9 cellular contexts compared by ENCODE assay signal in the genomic region with DNA sequence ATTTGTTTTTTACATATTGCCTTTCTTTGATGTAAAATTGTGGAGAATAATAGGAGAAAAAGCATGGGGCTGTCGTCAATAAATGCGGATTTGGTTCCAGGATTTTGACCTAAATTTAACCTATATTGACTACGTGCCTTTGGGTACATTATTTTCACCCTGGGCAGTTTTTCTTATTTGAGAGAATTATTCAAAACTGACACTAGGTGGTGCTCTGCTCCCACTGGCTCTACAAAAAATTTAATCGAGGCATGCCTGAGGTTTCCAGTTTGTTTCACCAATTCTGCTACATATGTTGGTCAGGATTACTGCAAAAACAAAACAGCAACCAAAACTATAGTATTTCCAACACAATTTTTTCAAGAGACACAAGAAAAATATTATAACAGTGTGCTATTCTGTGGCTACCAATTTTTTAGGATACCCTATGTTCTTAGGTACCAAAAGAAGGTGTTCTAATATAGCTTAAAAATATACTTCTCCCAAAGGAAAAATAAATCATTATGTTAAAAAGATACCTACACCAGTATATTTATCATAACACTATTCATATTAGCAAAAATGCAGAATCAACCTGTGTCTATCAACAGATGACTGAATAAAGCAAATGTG. TPM values are rescaled to one million over a fixed set of nuclear protein-coding genes. Genes with fewer than 3 reads are reported as not detected.
DNase-seq lines count a peak whose midpoint lies in the region; ATAC-seq, FAIRE-seq and TF ChIP-seq lines count a peak whose summit lies in the region.
"Had no signal": no experiment of that assay in that cellular context is flagged by ENCODE, and none has a peak within 500 bp of the region (broad histone marks: within the 10 kb centered on the region; RNA-seq: fewer than 3 reads in every experiment).

No MANE protein-coding gene starts in this region.

- no peaks in the 10 kb centered on the region for H3K9me1 ChIP-seq in keratinocyte (ENCODE audit: control insufficient read depth, extremely low read depth, insufficient read depth, low read length)

- POLR2A ChIA-PET in activated CD4-positive, alpha-beta T cell treated with anti-CD3 and anti-CD28 coated beads for 36 hours (lab: Charles Lee), result no interaction called here

- dilution Hi-C loops in keratinocyte (cut with MboI; ENCODE audit: extremely low pct_ligation_motif_present, low sequenced_read_pairs), result no loop called here

- H3K27ac ChIP-seq in keratinocyte (ENCODE audit: control insufficient read depth, insufficient read depth, low read length) (no peak overlapping the region), uterus (no peak overlapping the region)

- peak; percentile 25 for DNase-seq in activated CD4-positive, alpha-beta T cell treated with anti-CD3 and anti-CD28 coated beads for 36 hours
- no peak for DNase-seq in activated CD4-positive, alpha-beta T cell treated with anti-CD3 and anti-CD28 coated beads, Interleukin-2, amount 50 U/mL, for 1 hour
- DNase-seq in NCI-H1694 (lab: John Stamatoyannopoulos, UW), result peak; percentile 61
- peak; percentile 35 for DNase-seq in amniotic epithelial cell (ENCODE audit: low read depth)
- DNase-seq in keratinocyte (ENCODE audit: low read depth, low spot score), result no peak
- DNase-seq in uterus, result no peak

- no peak overlapping the region for H3K4me3 Mint-ChIP-seq in activated CD4-positive, alpha-beta T cell treated with anti-CD3 and anti-CD28 coated beads for 36 hours
- H3K4me3 Mint-ChIP-seq: activated naive CD4-positive, alpha-beta T cell treated with anti-CD3 and anti-CD28 coated beads, Interleukin-2, amount 50 U/mL, for 24 hours had no signal

- ATAC-seq in activated CD4-positive, alpha-beta T cell treated with anti-CD3 and anti-CD28 coated beads for 36 hours, result no peak
- ATAC-seq in GM21723 (IDR thresholded peaks at IDR 0.05; ENCODE audit: unreplicated experiment) (peak; percentile 67), HG03196 (IDR thresholded peaks at IDR 0.05; ENCODE audit: unreplicated experiment) (no peak)

- TF ChIP-seq CTCF in keratinocyte (optimal IDR thresholded peaks at IDR 0.05 in 1 of 3, IDR thresholded peaks at IDR 0.05 in 1 of 3, conservative IDR thresholded peaks at IDR 0.05 in 1 of 3; ENCODE audit: extremely low read depth in 1 of 3, insufficient read depth in 2 of 3, low read length in 3 of 3) (peak; percentile 45 to 70 (median 56)), uterus (IDR thresholded peaks at IDR 0.05) (peak; percentile 66 to 79 (median 76))

- H3K4me2 ChIP-seq in keratinocyte (ENCODE audit: control insufficient read depth, extremely low read depth, insufficient read depth, low read depth, low read length), result no peak overlapping the region

- no peaks in the 10 kb centered on the region for H3K79me2 ChIP-seq in keratinocyte (ENCODE audit: control insufficient read depth, insufficient read depth, low read length)

- H3K9me3 ChIP-seq in keratinocyte (ENCODE audit: control insufficient read depth, low read depth, low read length), result no peaks in the 10 kb centered on the region
- no peaks in the 10 kb centered on the region for H3K9me3 ChIP-seq in uterus

- H3K4me1 ChIP-seq in keratinocyte (ENCODE audit: control insufficient read depth, extremely low read depth, insufficient read depth, low read length) (peaks cover 11% of the 10 kb centered on the region), uterus (no peaks in the 10 kb centered on the region)

- intact Hi-C loops in activated CD4-positive, alpha-beta T cell treated with anti-CD3 and anti-CD28 coated beads for 36 hours (cut with DNase I, micrococcal nuclease), result loop anchor here (1.0 to 5.0 kb wide), 4 partner anchors 108 to 586 kb away; no protein-coding TSS in a partner anchor
- intact Hi-C loops in uterus (cut with DNase I; ENCODE audit: low total_unique reads), result no loop called here

- no peak overlapping the region for H2AFZ ChIP-seq in keratinocyte (ENCODE audit: control insufficient read depth, low read length)

- TF ChIP-seq POLR2A in uterus (IDR thresholded peaks at IDR 0.05), result no peak

- H3K27me3 ChIP-seq in keratinocyte (ENCODE audit: control insufficient read depth, extremely low read depth, insufficient read depth, low read length) (no peaks in the 10 kb centered on the region), uterus (no peaks in the 10 kb centered on the region)

- H3K4me3 ChIP-seq in keratinocyte (ENCODE audit: control insufficient read depth in 2 of 3, extremely low read depth in 1 of 3, insufficient read depth in 2 of 3, low read depth in 1 of 3, low read length in 3 of 3), result no peak overlapping the region
- H3K4me3 ChIP-seq in uterus, result no peak overlapping the region

- peaks cover 2% of the 10 kb centered on the region for H3K27me3 Mint-ChIP-seq in activated CD4-positive, alpha-beta T cell treated with anti-CD3 and anti-CD28 coated beads for 36 hours

- no peak overlapping the region for H3K9ac ChIP-seq in keratinocyte (ENCODE audit: control insufficient read depth, extremely low read depth, insufficient read depth, low read length)

- FAIRE-seq in keratinocyte (lab: Jason Lieb, UNC), result peak; percentile 78

- no peaks in the 10 kb centered on the region for H4K20me1 ChIP-seq in keratinocyte (ENCODE audit: control insufficient read depth, extremely low read depth, insufficient read depth, low read length)

- H3K36me3 ChIP-seq in keratinocyte (ENCODE audit: control insufficient read depth in 2 of 2, extremely low read depth in 1 of 2, insufficient read depth in 2 of 2, low read length in 2 of 2) (no peaks in the 10 kb centered on the region), uterus (no peaks in the 10 kb centered on the region)

- no peak overlapping the region for H3K27ac Mint-ChIP-seq in activated CD4-positive, alpha-beta T cell treated with anti-CD3 and anti-CD28 coated beads for 36 hours
- H3K27ac Mint-ChIP-seq: activated naive CD4-positive, alpha-beta T cell treated with anti-CD3 and anti-CD28 coated beads, Interleukin-2, amount 50 U/mL, for 24 hours had no signal

- H3K4me1 Mint-ChIP-seq in activated CD4-positive, alpha-beta T cell treated with anti-CD3 and anti-CD28 coated beads for 36 hours, result no peaks in the 10 kb centered on the region
- H3K4me1 Mint-ChIP-seq: activated naive CD4-positive, alpha-beta T cell treated with anti-CD3 and anti-CD28 coated beads, Interleukin-2, amount 50 U/mL, for 24 hours had no signal

- H3K36me3 Mint-ChIP-seq in activated CD4-positive, alpha-beta T cell treated with anti-CD3 and anti-CD28 coated beads for 36 hours (ENCODE audit: low read depth), result no peaks in the 10 kb centered on the region
- H3K36me3 Mint-ChIP-seq: activated naive CD4-positive, alpha-beta T cell treated with anti-CD3 and anti-CD28 coated beads, Interleukin-2, amount 50 U/mL, for 24 hours had no signal

- no peaks in the 10 kb centered on the region for H3K9me3 Mint-ChIP-seq in activated CD4-positive, alpha-beta T cell treated with anti-CD3 and anti-CD28 coated beads for 36 hours (ENCODE audit: low read depth)
- H3K9me3 Mint-ChIP-seq: activated naive CD4-positive, alpha-beta T cell treated with anti-CD3 and anti-CD28 coated beads, Interleukin-2, amount 50 U/mL, for 24 hours had no signal

- CTCF ChIA-PET in activated CD4-positive, alpha-beta T cell treated with anti-CD3 and anti-CD28 coated beads for 36 hours (lab: Charles Lee), result interaction anchor here (0.6 to 8.2 kb wide), 7 partner anchors 10 to 585 kb away, joined by 3 to 85 read pairs (median 4); no protein-coding TSS in a partner anchor

RNA-seq across cellular contexts. Expression of a gene that starts 48.6 kb away (rescaled TPM):
- total RNA-seq in activated CD4-positive, alpha-beta T cell treated with anti-CD3 and anti-CD28 coated beads for 36 hours, result not detected
- polyA plus RNA-seq in keratinocyte, result not detected in 3 replicates
- not detected for polyA plus RNA-seq in keratinocyte (2011; ENCODE audit: low read depth)
- not detected in 2 replicates for polyA plus RNA-seq in keratinocyte (2011; cell fraction: cytosol; rRNA removed)
- not detected in 2 replicates for polyA plus RNA-seq in keratinocyte (2011; cell fraction: nucleus; rRNA removed)
- polyA plus RNA-seq in keratinocyte (2012; ENCODE audit: low replicate concordance), result not detected in 2 replicates
- not detected in 3 replicates for polyA minus RNA-seq in keratinocyte
- polyA minus RNA-seq in keratinocyte (2011; cell fraction: cytosol; rRNA and poly(A)+ RNA removed), result not detected
- polyA minus RNA-seq in keratinocyte (2011; cell fraction: nucleus; rRNA and poly(A)+ RNA removed), result not detected in 2 replicates
- total RNA-seq in uterus, result under 1 TPM in 1 of 4 donors, not detected in 3; 0.76 TPM

RNA-seq across cellular contexts. Expression of a gene that starts 58.2 kb away (rescaled TPM):
- not detected for total RNA-seq in activated CD4-positive, alpha-beta T cell treated with anti-CD3 and anti-CD28 coated beads for 36 hours
- polyA plus RNA-seq in keratinocyte, result 6.2 to 13.4 TPM (median 10.8 TPM) in 3 replicates
- polyA plus RNA-seq in keratinocyte (2011; ENCODE audit: low read depth), result 37.9 TPM
- polyA plus RNA-seq in keratinocyte (2011; cell fraction: cytosol; rRNA removed), result 4.9 and 7.8 TPM in 2 replicates
- 15.6 and 20.9 TPM in 2 replicates for polyA plus RNA-seq in keratinocyte (2011; cell fraction: nucleus; rRNA removed)
- polyA plus RNA-seq in keratinocyte (2012; ENCODE audit: low replicate concordance), result 4.3 and 30.9 TPM in 2 replicates
- polyA minus RNA-seq in keratinocyte, result 1.5 to 5.4 TPM (median 5.2 TPM) in 3 replicates
- 9.0 TPM for polyA minus RNA-seq in keratinocyte (2011; cell fraction: cytosol; rRNA and poly(A)+ RNA removed)
- 11.6 and 13.1 TPM in 2 replicates for polyA minus RNA-seq in keratinocyte (2011; cell fraction: nucleus; rRNA and poly(A)+ RNA removed)
- total RNA-seq in uterus, result 10 to 100 TPM in 2 of 4 donors, 1 to 10 TPM in 2; 4.1 to 18.7 (median 13.3) TPM

Comparison
In these comparisons a context has a peak if more than half of its experiments do, and no peak if none do; other contexts are left out.
1. DNase-seq: peak in activated CD4-positive, alpha-beta T cell treated with anti-CD3 and anti-CD28 coated beads for 36 hours (single experiment), NCI-H1694 (single experiment) and amniotic epithelial cell (single experiment); none in activated CD4-positive, alpha-beta T cell treated with anti-CD3 and anti-CD28 coated beads, Interleukin-2, amount 50 U/mL, for 1 hour (single experiment), keratinocyte (single experiment) and uterus (0 of 2).
2. RNA of a gene that starts 58.2 kb away (total RNA-seq): 4.1 to 18.7 TPM in uterus; not detected in activated CD4-positive, alpha-beta T cell treated with anti-CD3 and anti-CD28 coated beads for 36 hours; every median in the first group is over 4 times any median in the second.